ENCODE assay signal across 1 cellular context in genomic region chr12:70467476-70467875, GRCh38.
TF ChIP-seq lines count a peak whose summit lies in the region.

No MANE protein-coding gene starts in this region.

TF ChIP-seq in HCT116, 20 proteins besides CTCF, POLR2A, EP300 and RAD21:
- TF ChIP-seq CBX3 (IDR thresholded peaks at IDR 0.05; ENCODE audit: low read depth): no peak
- TF ChIP-seq EGR1 (IDR thresholded peaks at IDR 0.05; ENCODE audit: low read depth): no peak
- TF ChIP-seq JUND (IDR thresholded peaks at IDR 0.05): no peak
- no peak for TF ChIP-seq POLR2AphosphoS5 (IDR thresholded peaks at IDR 0.05; ENCODE audit: low read depth, low read length)
- TF ChIP-seq TCF7L2 (IDR thresholded peaks at IDR 0.05; ENCODE audit: borderline replicate concordance, extremely low read depth, insufficient read depth, insufficient read length): no peak
- no peak for TF ChIP-seq ELF1 (IDR thresholded peaks at IDR 0.05; ENCODE audit: borderline replicate concordance, low read depth)
- TF ChIP-seq EZH2 (IDR thresholded peaks at IDR 0.05): no peak
- no peak for TF ChIP-seq YY1 (IDR thresholded peaks at IDR 0.05; ENCODE audit: extremely low read depth, insufficient replicate concordance, low read depth, low read length)
- TF ChIP-seq ZNF274 (IDR thresholded peaks at IDR 0.05; ENCODE audit: low read depth, low read length): no peak
- TF ChIP-seq, protein P1, sequence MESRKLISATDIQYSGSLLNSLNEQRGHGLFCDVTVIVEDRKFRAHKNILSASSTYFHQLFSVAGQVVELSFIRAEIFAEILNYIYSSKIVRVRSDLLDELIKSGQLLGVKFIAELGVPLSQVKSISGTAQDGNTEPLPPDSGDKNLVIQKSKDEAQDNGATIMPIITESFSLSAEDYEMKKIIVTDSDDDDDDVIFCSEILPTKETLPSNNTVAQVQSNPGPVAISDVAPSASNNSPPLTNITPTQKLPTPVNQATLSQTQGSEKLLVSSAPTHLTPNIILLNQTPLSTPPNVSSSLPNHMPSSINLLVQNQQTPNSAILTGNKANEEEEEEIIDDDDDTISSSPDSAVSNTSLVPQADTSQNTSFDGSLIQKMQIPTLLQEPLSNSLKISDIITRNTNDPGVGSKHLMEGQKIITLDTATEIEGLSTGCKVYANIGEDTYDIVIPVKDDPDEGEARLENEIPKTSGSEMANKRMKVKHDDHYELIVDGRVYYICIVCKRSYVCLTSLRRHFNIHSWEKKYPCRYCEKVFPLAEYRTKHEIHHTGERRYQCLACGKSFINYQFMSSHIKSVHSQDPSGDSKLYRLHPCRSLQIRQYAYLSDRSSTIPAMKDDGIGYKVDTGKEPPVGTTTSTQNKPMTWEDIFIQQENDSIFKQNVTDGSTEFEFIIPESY (IDR thresholded peaks at IDR 0.05; ENCODE audit: extremely low read depth, insufficient replicate concordance, low read length): no peak
- no peak for TF ChIP-seq SP1 (IDR thresholded peaks at IDR 0.05; ENCODE audit: low read depth)
- TF ChIP-seq, protein P2, sequence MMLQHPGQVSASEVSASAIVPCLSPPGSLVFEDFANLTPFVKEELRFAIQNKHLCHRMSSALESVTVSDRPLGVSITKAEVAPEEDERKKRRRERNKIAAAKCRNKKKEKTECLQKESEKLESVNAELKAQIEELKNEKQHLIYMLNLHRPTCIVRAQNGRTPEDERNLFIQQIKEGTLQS (IDR thresholded peaks at IDR 0.05): no peak
- no peak for TF ChIP-seq SRF (IDR thresholded peaks at IDR 0.05; ENCODE audit: low read depth)
- TF ChIP-seq EZH2phosphoT487 (IDR thresholded peaks at IDR 0.05; ENCODE audit: borderline replicate concordance): no peak
- no peak for TF ChIP-seq FOSL1 (IDR thresholded peaks at IDR 0.05; ENCODE audit: low read depth)
- TF ChIP-seq SIN3A (IDR thresholded peaks at IDR 0.05; ENCODE audit: low read depth): no peak
